Comparison of ENCODE assay signal across 8 cellular contexts in the genomic region with DNA sequence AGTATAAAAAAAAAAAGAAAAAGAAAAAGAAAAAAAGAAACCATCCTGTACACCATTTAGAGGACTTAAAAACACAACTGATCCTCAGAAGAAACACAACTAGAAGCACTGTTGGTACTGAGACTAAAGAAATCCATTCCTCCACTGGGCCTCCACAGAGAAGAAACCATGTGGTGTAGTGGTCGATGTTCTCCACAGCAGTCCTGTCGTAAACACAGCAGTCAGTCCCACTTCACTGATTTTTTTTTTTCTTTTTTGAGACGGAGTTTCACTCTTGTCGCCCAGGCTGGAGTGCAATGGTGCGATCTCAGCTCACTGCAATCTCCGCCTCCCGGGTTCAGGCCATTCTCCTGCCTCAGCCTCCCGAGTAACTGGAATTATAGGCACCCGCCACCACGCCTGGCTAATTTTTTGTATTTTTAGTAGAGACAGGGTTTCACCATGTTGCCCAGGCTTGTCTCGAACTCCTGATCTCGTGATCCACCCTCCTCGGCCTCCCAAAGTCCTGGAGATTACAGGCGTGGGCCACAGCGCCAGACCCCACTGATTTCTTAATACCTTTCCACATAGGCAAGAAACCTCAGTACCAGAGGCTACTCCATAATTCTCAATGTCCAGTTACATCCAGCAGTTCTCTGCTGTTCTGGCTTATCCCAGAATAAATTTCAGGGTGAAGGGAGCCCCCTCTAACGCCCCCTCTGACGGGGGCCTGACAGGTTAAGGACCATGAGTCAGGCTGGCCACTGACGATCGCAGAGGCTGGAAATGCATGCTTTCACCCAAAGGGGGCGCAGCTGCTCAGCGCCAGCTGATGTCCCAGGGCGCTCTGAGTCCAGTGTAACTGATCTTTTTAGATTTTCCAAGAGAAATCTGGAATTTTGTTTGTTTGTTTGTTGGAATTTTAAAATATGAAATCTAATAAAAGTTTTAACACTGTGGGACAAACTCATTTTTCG. TPM values are rescaled to one million over a fixed set of nuclear protein-coding genes. Genes with fewer than 3 reads are reported as not detected.
DNase-seq lines count a peak whose midpoint lies in the region; ATAC-seq and TF ChIP-seq lines count a peak whose summit lies in the region.

No MANE protein-coding gene starts in this region.

- no peak overlapping the region for H3K27ac Mint-ChIP-seq in activated naive CD4-positive, alpha-beta T cell treated with anti-CD3 and anti-CD28 coated beads, Interleukin-2, amount 10 ng/mL, durations not matched to agents 7 days and 5 days

- H3K4me1 Mint-ChIP-seq in activated naive CD4-positive, alpha-beta T cell treated with anti-CD3 and anti-CD28 coated beads, Interleukin-2, amount 10 ng/mL, durations not matched to agents 7 days and 5 days = peaks cover 2% of the 10 kb centered on the region

- CTCF ChIA-PET in activated naive CD4-positive, alpha-beta T cell treated with anti-CD3 and anti-CD28 coated beads, Interleukin-2, amount 10 ng/mL, durations not matched to agents 7 days and 5 days (lab: Charles Lee) = interaction anchor here (1.1 to 1.5 kb wide), 3 partner anchors 13 to 184 kb away, joined by 3 read pairs; no protein-coding TSS in a partner anchor

- H4K20me1 ChIP-seq in smooth muscle cell (ENCODE audit: low read depth) = no peaks in the 10 kb centered on the region

- peaks cover 22% of the 10 kb centered on the region for H3K27me3 Mint-ChIP-seq in activated naive CD4-positive, alpha-beta T cell treated with anti-CD3 and anti-CD28 coated beads, Interleukin-2, amount 10 ng/mL, durations not matched to agents 7 days and 5 days

- H3K4me3 ChIP-seq in HUES48 (ENCODE audit: low read depth, low read length) (peak overlapping the region; percentile 38; the same call in 1 of the 2 replicates), right atrium auricular region (peak overlapping the region in 1 of 2 donors; percentile 18), smooth muscle cell (peak overlapping the region; percentile 8)

- H3K4me2 ChIP-seq in smooth muscle cell = peak overlapping the region; percentile 11

- no peaks in the 10 kb centered on the region for H3K9me3 Mint-ChIP-seq in activated naive CD4-positive, alpha-beta T cell treated with anti-CD3 and anti-CD28 coated beads, Interleukin-2, amount 10 ng/mL, durations not matched to agents 7 days and 5 days

- no peaks in the 10 kb centered on the region for H3K36me3 ChIP-seq in HUES48 (ENCODE audit: control insufficient read depth, insufficient read depth, low read length)
- no peaks in the 10 kb centered on the region for H3K36me3 ChIP-seq in right atrium auricular region
- no peaks in the 10 kb centered on the region for H3K36me3 ChIP-seq in smooth muscle cell (ENCODE audit: low read depth)

- H3K27me3 ChIP-seq in HUES48 (ENCODE audit: control insufficient read depth, insufficient read depth, low read length) = peaks cover 11% of the 10 kb centered on the region; the same call in 1 of the 2 replicates
- H3K27me3 ChIP-seq in right atrium auricular region = no peaks in the 10 kb centered on the region
- no peaks in the 10 kb centered on the region for H3K27me3 ChIP-seq in smooth muscle cell (ENCODE audit: low read depth)

- no peaks in the 10 kb centered on the region for H3K4me1 ChIP-seq in HUES48 (ENCODE audit: control insufficient read depth, insufficient read depth, low read length)
- peaks cover 0 to 7% of the 10 kb centered on the region in 2 donors for H3K4me1 ChIP-seq in right atrium auricular region
- peaks cover 3% of the 10 kb centered on the region for H3K4me1 ChIP-seq in smooth muscle cell (ENCODE audit: low read depth)

- H3K9ac ChIP-seq in HUES48 (ENCODE audit: low read depth, low read length) (no peak overlapping the region), smooth muscle cell (ENCODE audit: low read depth) (no peak overlapping the region)

- ATAC-seq in GM21723 (IDR thresholded peaks at IDR 0.05; ENCODE audit: unreplicated experiment) (no peak), GM19351 (IDR thresholded peaks at IDR 0.05; ENCODE audit: unreplicated experiment) (no peak)

- H3K9me3 ChIP-seq in HUES48 (ENCODE audit: control insufficient read depth, insufficient read depth, low read length) (no peaks in the 10 kb centered on the region), right atrium auricular region (no peaks in the 10 kb centered on the region), smooth muscle cell (replicated peaks; ENCODE audit: low read depth) (no peaks in the 10 kb centered on the region)

- H3K27ac ChIP-seq in HUES48 (ENCODE audit: low read depth, low read length) (no peak overlapping the region), right atrium auricular region (peak overlapping the region; percentile 6 to 11), smooth muscle cell (ENCODE audit: low read depth) (no peak overlapping the region)

- H3F3A ChIP-seq in smooth muscle cell (ENCODE audit: low read depth) = no peaks in the 10 kb centered on the region

- no peaks in the 10 kb centered on the region for H3K36me3 Mint-ChIP-seq in activated naive CD4-positive, alpha-beta T cell treated with anti-CD3 and anti-CD28 coated beads, Interleukin-2, amount 10 ng/mL, durations not matched to agents 7 days and 5 days

- no peaks in the 10 kb centered on the region for H3K79me2 ChIP-seq in smooth muscle cell (ENCODE audit: low read depth)

- no peak overlapping the region for H3K4me3 Mint-ChIP-seq in activated naive CD4-positive, alpha-beta T cell treated with anti-CD3 and anti-CD28 coated beads, Interleukin-2, amount 10 ng/mL, durations not matched to agents 7 days and 5 days

- TF ChIP-seq CTCF in right atrium auricular region (IDR thresholded peaks at IDR 0.05) (peak; percentile 78 to 90), smooth muscle cell (IDR thresholded peaks at IDR 0.05; ENCODE audit: borderline replicate concordance, insufficient read depth, poor library complexity, severe bottlenecking) (peak; percentile 86)

- 62% methylated on average over 23 of the region's 23 CpGs for WGBS in smooth muscle cell (ENCODE audit: low lambda C conversion rate)

- H2AFZ ChIP-seq in smooth muscle cell (ENCODE audit: low read depth) = no peak overlapping the region

- peak; percentile 44 for DNase-seq in DMS53 treated with DMSO at 0.1 percent for 48 hours (lab: John Stamatoyannopoulos, UW; ENCODE audit: unreplicated experiment)
- peak; percentile 40 for DNase-seq in activated naive CD4-positive, alpha-beta T cell treated with anti-CD3 and anti-CD28 coated beads, Interleukin-2, amount 10 ng/mL, durations not matched to agents 7 days and 5 days
- DNase-seq in right atrium auricular region (ENCODE audit: low spot score) = no peak
- DNase-seq in smooth muscle cell (lab: John Stamatoyannopoulos, UW; ENCODE audit: unreplicated experiment) = peak; percentile 13
- DNase-seq in GDM1 (lab: John Stamatoyannopoulos, UW) = no peak

RNA-seq across cellular contexts. Expression of gene FFAR4, which starts 24.8 kb away (rescaled TPM):
- total RNA-seq in right atrium auricular region = under 1 TPM in 1 of 2 donors, not detected in 1; 0.31 TPM
- total RNA-seq in smooth muscle cell = not detected in 2 replicates
- not detected in 2 replicates for polyA plus RNA-seq in smooth muscle cell

RNA-seq across cellular contexts. Expression of gene CEP55, which starts 45.3 kb away (rescaled TPM):
- total RNA-seq in right atrium auricular region = 1 to 10 TPM in 1 of 2 donors, under 1 TPM in 1; 0.24 to 1.8 TPM
- 6.5 and 9.3 TPM in 2 replicates for total RNA-seq in smooth muscle cell
- 5.4 and 6.8 TPM in 2 replicates for polyA plus RNA-seq in smooth muscle cell

RNA-seq across cellular contexts. Expression of gene RBP4, which starts 59.4 kb away (rescaled TPM):
- total RNA-seq in right atrium auricular region = 10 to 100 TPM; 16.2 to 48.2 TPM
- 1.2 TPM in 1 of 2 replicates, not detected in the other for total RNA-seq in smooth muscle cell
- polyA plus RNA-seq in smooth muscle cell = 0.37 and 1.1 TPM in 2 replicates

RNA-seq across cellular contexts. Expression of gene MYOF, which starts 59.5 kb away (rescaled TPM):
- total RNA-seq in right atrium auricular region = 10 to 100 TPM; 13.4 to 14.1 TPM
- total RNA-seq in smooth muscle cell = 99.5 and 99.6 TPM in 2 replicates
- 29.6 and 45.1 TPM in 2 replicates for polyA plus RNA-seq in smooth muscle cell

Comparison
In these comparisons a context has a peak if more than half of its experiments do, and no peak if none do; other contexts are left out.
1. DNase-seq: peak in DMS53 treated with DMSO at 0.1 percent for 48 hours (single experiment), activated naive CD4-positive, alpha-beta T cell treated with anti-CD3 and anti-CD28 coated beads, Interleukin-2, amount 10 ng/mL, durations not matched to agents 7 days and 5 days (single experiment) and smooth muscle cell (single experiment); none in right atrium auricular region (single experiment) and GDM1 (single experiment).
2. H3K27ac ChIP-seq: peak in right atrium auricular region (2 of 2); none in HUES48 (single experiment) and smooth muscle cell (single experiment).